In genomic region chr2:96034792-96035191, GRCh38 we compare ENCODE assay signal across 2 cellular contexts. TPM values are rescaled to one million over a fixed set of nuclear protein-coding genes. Genes with fewer than 3 reads are reported as not detected.
"Had no signal": no experiment of that assay in that cellular context is flagged by ENCODE, and none has a peak within 500 bp of the region (broad histone marks: within the 10 kb centered on the region; RNA-seq: fewer than 3 reads in every experiment).

Gene GPAT2, minus strand, starts transcription at chr2:96034916. Its CDS starts 2,557 bp downstream, at chr2:96032359.

RNA-seq across cellular contexts. Expression of gene GPAT2, which starts in this region (rescaled TPM):
- total RNA-seq: osteocyte, SK-MEL-5 had no signal
